In genomic region chr7:98616381-98617050, GRCh38 we compare ENCODE assay signal across 1 cellular context.
A peak's percentile ranks its signal among the peaks of the same experiment; 100 is the strongest.
TF ChIP-seq lines count a peak whose summit lies in the region.

No MANE protein-coding gene starts in this region.

TF ChIP-seq in H1, 55 proteins besides CTCF, POLR2A, EP300 and RAD21:
- TF ChIP-seq KDM4A (IDR thresholded peaks at IDR 0.05; ENCODE audit: low read depth, low read length, severe bottlenecking): peak; percentile 76
- TF ChIP-seq KDM5A (IDR thresholded peaks at IDR 0.05; ENCODE audit: low read length): no peak
- peak; percentile 26 to 80; a peak in 1 of 4 replicates for TF ChIP-seq HDAC2 (IDR thresholded peaks at IDR 0.05; ENCODE audit: borderline replicate concordance in 1 of 2, low read depth in 2 of 2, low read length in 2 of 2)
- TF ChIP-seq MAX (IDR thresholded peaks at IDR 0.05): peak; percentile 81
- no peak for TF ChIP-seq TBP (IDR thresholded peaks at IDR 0.05; ENCODE audit: low read depth, low read length)
- TF ChIP-seq CTBP2 (IDR thresholded peaks at IDR 0.05; ENCODE audit: borderline replicate concordance, insufficient read depth, insufficient read length, low read length): no peak
- 0 out of 2 replicates have a peak, but pooled peaks have one; percentile 19 for TF ChIP-seq PHF8 (conservative IDR thresholded peaks at IDR 0.05; ENCODE audit: low read depth, low read length)
- peak; percentile 41 for TF ChIP-seq RNF2 (IDR thresholded peaks at IDR 0.05; ENCODE audit: borderline replicate concordance, low read depth, low read length, missing control alignments, poor library complexity, severe bottlenecking)
- peak; percentile 56 for TF ChIP-seq ASH2L (IDR thresholded peaks at IDR 0.05; ENCODE audit: low read length)
- TF ChIP-seq E2F6 (IDR thresholded peaks at IDR 0.05): peak; percentile 1; the same call in 1 of the 2 replicates
- TF ChIP-seq TCF12 (IDR thresholded peaks at IDR 0.05; ENCODE audit: low read depth, low read length): no peak
- no peak for TF ChIP-seq SUZ12 (IDR thresholded peaks at IDR 0.05; ENCODE audit: low read length)
